ENCODE assay signal across 20 cellular contexts in genomic region chr18:70636991-70637390, GRCh38.
"Had no signal": no experiment of that assay in that cellular context is flagged by ENCODE, and none has a peak within 500 bp of the region (broad histone marks: within the 10 kb centered on the region; RNA-seq: fewer than 3 reads in every experiment).

No MANE protein-coding gene starts in this region.

- H3K4me1 Mint-ChIP-seq: activated B cell treated with CpG ODN at 0.5 μM for 24 hours, natural killer cell had no signal

- H3K9me3 Mint-ChIP-seq: activated B cell treated with CpG ODN at 0.5 μM for 24 hours, natural killer cell had no signal

- H3K27me3 Mint-ChIP-seq: activated B cell treated with CpG ODN at 0.5 μM for 24 hours; activated CD4-positive, alpha-beta T cell treated with anti-CD3 and anti-CD28 coated beads for 36 hours had no signal

- H3K4me3 ChIP-seq: body of pancreas, gastrocnemius medialis, left ventricle myocardium inferior, thyroid gland, upper lobe of right lung had no signal

- H3K27ac Mint-ChIP-seq: activated B cell treated with CpG ODN at 0.5 μM for 24 hours; activated CD4-positive, alpha-beta T cell treated with anti-CD3 and anti-CD28 coated beads for 36 hours; activated naive CD4-positive, alpha-beta T cell treated with anti-CD3 and anti-CD28 coated beads for 36 hours; activated T-cell treated with anti-CD3 and anti-CD28 coated beads, Interleukin-2, amount 50 U/mL, for 72 hours; natural killer cell had no signal

- H3K36me3 Mint-ChIP-seq: natural killer cell had no signal

- DNase-seq: activated B cell treated with CpG ODN at 0.5 μM for 24 hours; activated CD4-positive, alpha-beta T cell treated with anti-CD3 and anti-CD28 coated beads for 36 hours; activated CD4-positive, alpha-beta T cell treated with anti-CD3 and anti-CD28 coated beads, Interleukin-2, amount 50 U/mL, for 48 hours; activated effector memory CD4-positive, alpha-beta T cell treated with Interleukin-2 at 50 U/mL for 16 hours; activated naive CD4-positive, alpha-beta T cell treated with anti-CD3 and anti-CD28 coated beads for 36 hours; activated T-cell treated with anti-CD3 and anti-CD28 coated beads, Interleukin-2, amount 50 U/mL, for 72 hours; body of pancreas; caudate nucleus; effector memory CD4-positive, alpha-beta T cell; gastrocnemius medialis; hypothalamus; left ventricle myocardium inferior; midbrain; natural killer cell; stimulated activated CD4-positive, alpha-beta T cell treated with anti-CD3 and anti-CD28 coated beads, Interleukin-4, amount 100 ng/mL, for 24 hours; stimulated activated naive CD4-positive, alpha-beta T cell treated with Interleukin-2 at 50 U/mL for 16 hours; substantia nigra; T-helper 9 cell; thyroid gland; upper lobe of right lung had no signal

- H3K4me3 Mint-ChIP-seq: activated B cell treated with CpG ODN at 0.5 μM for 24 hours; activated CD4-positive, alpha-beta T cell treated with anti-CD3 and anti-CD28 coated beads for 36 hours; activated naive CD4-positive, alpha-beta T cell treated with anti-CD3 and anti-CD28 coated beads for 36 hours; activated T-cell treated with anti-CD3 and anti-CD28 coated beads, Interleukin-2, amount 50 U/mL, for 72 hours; natural killer cell had no signal

- ATAC-seq: activated CD4-positive, alpha-beta T cell treated with anti-CD3 and anti-CD28 coated beads for 36 hours; activated T-cell treated with anti-CD3 and anti-CD28 coated beads, Interleukin-2, amount 50 U/mL, for 72 hours; body of pancreas; gastrocnemius medialis; natural killer cell; upper lobe of right lung had no signal
